In genomic region chr22:38081941-38082828, GRCh38 we compare ENCODE assay signal across 14 cellular contexts. TPM values are rescaled to one million over a fixed set of nuclear protein-coding genes. Genes with fewer than 3 reads are reported as not detected.
A peak's percentile ranks its signal among the peaks of the same experiment; 100 is the strongest.
DNase-seq lines count a peak whose midpoint lies in the region; ATAC-seq and TF ChIP-seq lines count a peak whose summit lies in the region.
"Had no signal": no experiment of that assay in that cellular context is flagged by ENCODE, and none has a peak within 500 bp of the region (broad histone marks: within the 10 kb centered on the region; RNA-seq: fewer than 3 reads in every experiment).

No MANE protein-coding gene starts in this region.

- H3K27ac ChIP-seq in PC-3 (ENCODE audit: low read length) (no peak overlapping the region), spleen (peak overlapping the region in 4 of 8 donors; percentile 27 to 65 (median 38))
- H3K27ac ChIP-seq: transverse colon had no signal

- no peak overlapping the region for H3K9ac ChIP-seq in PC-3 (ENCODE audit: low read length)

- WGBS in spleen, 5 donors, result 9 to 13% (median 11%) methylated on average over 34 to 52 of the region's 52 CpGs

- H3K9me3 ChIP-seq in PC-3 (ENCODE audit: low read length) (no peaks in the 10 kb centered on the region), spleen (no peaks in the 10 kb centered on the region)
- H3K9me3 ChIP-seq: transverse colon had no signal

- H3K4me3 ChIP-seq in PC-3 (ENCODE audit: low read length) (no peak overlapping the region), spleen (peak overlapping the region in 7 of 8 donors; percentile 10 to 65 (median 28))

- H3K36me3 ChIP-seq in PC-3 (ENCODE audit: low read depth, low read length) (no peaks in the 10 kb centered on the region), spleen (peaks cover 0 to 9% (median 0%) of the 10 kb centered on the region in 6 donors)
- H3K36me3 ChIP-seq: transverse colon had no signal

- POLR2A ChIA-PET in PC-3 (lab: Charles Lee; ENCODE audit: unreplicated experiment), result no interaction called here

- no peaks in the 10 kb centered on the region for H3K4me1 ChIP-seq in PC-3 (ENCODE audit: insufficient read depth, low read length)
- peaks cover 11 to 28% (median 24%) of the 10 kb centered on the region in 6 donors for H3K4me1 ChIP-seq in spleen

- no peak for ATAC-seq in PC-3

- TF ChIP-seq CTCF in GM10266 (IDR thresholded peaks at IDR 0.05; ENCODE audit: control insufficient read depth, insufficient read depth, low read depth, missing control alignments) (no peak), PC-3 (conservative IDR thresholded peaks at IDR 0.05; ENCODE audit: low read depth, low read length) (no peak), spleen (IDR thresholded peaks at IDR 0.05 in 8 of 11, conservative IDR thresholded peaks at IDR 0.05 in 3 of 11) (no peak)

- intact Hi-C loops in PC-3 (cut with micrococcal nuclease), result no loop called here
- intact Hi-C loops in spleen (cut with DNase I; ENCODE audit: low total_unique reads), result no loop called here

- DNase-seq in GM10266 (ENCODE audit: extremely low spot score) (peak; percentile 61), PC-3 (no peak), iPS-NIHi11 (ENCODE audit: low spot score) (peak; percentile 39), spleen (no peak), RKO (ENCODE audit: low spot score) (no peak), 8988T (no peak)
- DNase-seq in activated CD4-positive, CD25-positive, alpha-beta regulatory T cell treated with anti-CD3 and anti-CD28 coated beads, Interleukin-2, amount 50 U/mL, for 72 hours, result no peak
- DNase-seq: activated CD8-positive, alpha-beta memory T cell treated with anti-CD3 and anti-CD28 coated beads, Interleukin-2, amount 50 U/mL, for 48 hours; NCI-H524 treated with DMSO at 0.1 percent for 48 hours; stimulated activated CD4-positive, alpha-beta T cell treated with anti-CD3 and anti-CD28 coated beads, Interleukin-1b, Interleukin-23, amount 100 ng/mL, for 48 hours; SW 1271; transverse colon had no signal

- H4K20me1 ChIP-seq in PC-3 (ENCODE audit: low read length), result no peaks in the 10 kb centered on the region

- H3K4me2 ChIP-seq in PC-3 (ENCODE audit: low read length), result peak overlapping the region; percentile 59; the same call in 1 of the 2 replicates

- no peak overlapping the region for H2AFZ ChIP-seq in PC-3 (ENCODE audit: low read length)

- CTCF ChIA-PET in PC-3 (lab: Charles Lee), result no interaction called here

- no peaks in the 10 kb centered on the region for H3K9me2 ChIP-seq in PC-3 (replicated peaks; ENCODE audit: low read length)

- H3K79me2 ChIP-seq in PC-3 (ENCODE audit: low read length), result no peaks in the 10 kb centered on the region

- H3F3A ChIP-seq in PC-3 (ENCODE audit: low read length, unreplicated experiment), result no peaks in the 10 kb centered on the region

- H3K27me3 ChIP-seq in PC-3 (ENCODE audit: low read length), result no peaks in the 10 kb centered on the region
- peaks cover 3 to 46% (median 29%) of the 10 kb centered on the region in 7 donors for H3K27me3 ChIP-seq in spleen (replicated peaks in 1 of 7)

- no TSS peak for BruUV-seq in PC-3 (replicated peaks; lab: Mats Ljungman, UMichigan)

- TF ChIP-seq POLR2A in spleen (IDR thresholded peaks at IDR 0.05), result no peak

RNA-seq across cellular contexts. Expression of gene SLC16A8, which starts 1.8 kb away (rescaled TPM):
- total RNA-seq in PC-3 (2014; rRNA removed) (not detected in 2 replicates), spleen (under 1 TPM in 3 of 7 donors, not detected in 4; 0.30 to 0.77 (median 0.60) TPM)
- polyA plus RNA-seq in spleen, result 1 to 10 TPM in 1 of 3 donors, under 1 TPM in 2; 0.22 to 1.2 (median 0.97) TPM
- total RNA-seq: glomerular endothelial cell, M059J, transverse colon had no signal

RNA-seq across cellular contexts. Expression of gene PICK1, which starts 25.0 kb away (rescaled TPM):
- total RNA-seq in PC-3 (2014; rRNA removed) (41.7 and 45.5 TPM in 2 replicates), spleen (10 to 100 TPM; 14.9 to 34.2 (median 31.9) TPM)
- 10 to 100 TPM; 16.4 to 29.3 (median 20.3) TPM for polyA plus RNA-seq in spleen

RNA-seq across cellular contexts. Expression of gene BAIAP2L2, which starts 28.3 kb away (rescaled TPM):
- total RNA-seq in PC-3 (2014; rRNA removed) (0.80 TPM in 1 of 2 replicates, not detected in the other), spleen (1 to 10 TPM in 3 of 7 donors, under 1 TPM in 4; 0.37 to 3.0 (median 0.92) TPM)
- polyA plus RNA-seq in spleen, result 1 to 10 TPM in 1 of 3 donors, under 1 TPM in 2; 0.77 to 1.9 (median 0.90) TPM
- total RNA-seq: M059J had no signal

Comparison
In these comparisons a context has a peak if more than half of its experiments do, and no peak if none do; other contexts are left out.
1. DNase-seq: peak in GM10266 (single experiment) and iPS-NIHi11 (single experiment); none in PC-3 (single experiment), spleen (single experiment), activated CD4-positive, CD25-positive, alpha-beta regulatory T cell treated with anti-CD3 and anti-CD28 coated beads, Interleukin-2, amount 50 U/mL, for 72 hours (single experiment), RKO (single experiment) and 8988T (single experiment).